ENCODE assay signal across 12 cellular contexts in genomic region chrX:72621163-72621562, GRCh38. TPM values are rescaled to one million over a fixed set of nuclear protein-coding genes. Genes with fewer than 3 reads are reported as not detected.
DNase-seq lines count a peak whose midpoint lies in the region; ATAC-seq and TF ChIP-seq lines count a peak whose summit lies in the region.
"Had no signal": no experiment of that assay in that cellular context is flagged by ENCODE, and none has a peak within 500 bp of the region (broad histone marks: within the 10 kb centered on the region; RNA-seq: fewer than 3 reads in every experiment).

No MANE protein-coding gene starts in this region.

- WGBS in GM23248 (ENCODE audit: low coverage in 1 of 2, low lambda C conversion rate in 2 of 2, missing lambda C conversion rate in 2 of 2), 2 experiments: 33 to 45% methylated on average over 1 of the region's 1 CpG

- H3K36me3 ChIP-seq in Caco-2 (ENCODE audit: control insufficient read depth, insufficient read depth, low read length): no peaks in the 10 kb centered on the region
- no peaks in the 10 kb centered on the region for H3K36me3 ChIP-seq in GM23248 (ENCODE audit: low read depth)
- H3K36me3 ChIP-seq in mucosa of descending colon (ENCODE audit: low read depth): no peaks in the 10 kb centered on the region
- H3K36me3 ChIP-seq: WERI-Rb-1 had no signal

- H3K9me3 ChIP-seq in Caco-2 (no peaks in the 10 kb centered on the region), GM23248 (ENCODE audit: low read depth) (no peaks in the 10 kb centered on the region), mucosa of descending colon (no peaks in the 10 kb centered on the region)

- no peaks in the 10 kb centered on the region for H3K9me3 Mint-ChIP-seq in Caco-2 (ENCODE audit: unreplicated experiment)
- H3K9me3 Mint-ChIP-seq in activated CD4-positive, alpha-beta memory T cell treated with anti-CD3 and anti-CD28 coated beads for 36 hours: peaks cover 6% of the 10 kb centered on the region

- H3K4me1 ChIP-seq in Caco-2: peaks cover 11% of the 10 kb centered on the region; the same call in 1 of the 2 replicates
- peaks cover 27% of the 10 kb centered on the region for H3K4me1 ChIP-seq in GM23248 (ENCODE audit: insufficient read depth)
- no peaks in the 10 kb centered on the region for H3K4me1 ChIP-seq in mucosa of descending colon (ENCODE audit: low read depth)

- H3K36me3 Mint-ChIP-seq in Caco-2 (ENCODE audit: insufficient read depth, unreplicated experiment): no peaks in the 10 kb centered on the region
- peaks cover 5% of the 10 kb centered on the region for H3K36me3 Mint-ChIP-seq in activated CD4-positive, alpha-beta memory T cell treated with anti-CD3 and anti-CD28 coated beads for 36 hours

- peak overlapping the region; percentile 65 for H3K27ac ChIP-seq in GM23248
- H3K27ac ChIP-seq: HL-60, WERI-Rb-1 had no signal

- H3K9me2 ChIP-seq in GM23248 (ENCODE audit: insufficient read depth): no peaks in the 10 kb centered on the region

- H3K4me3 Mint-ChIP-seq in Caco-2 (ENCODE audit: unreplicated experiment): no peak overlapping the region
- peak overlapping the region; percentile 32 for H3K4me3 Mint-ChIP-seq in activated CD4-positive, alpha-beta memory T cell treated with anti-CD3 and anti-CD28 coated beads for 36 hours

- peak overlapping the region; percentile 67 for H3K27ac Mint-ChIP-seq in Caco-2 (ENCODE audit: unreplicated experiment)
- peak overlapping the region; percentile 91 for H3K27ac Mint-ChIP-seq in activated CD4-positive, alpha-beta memory T cell treated with anti-CD3 and anti-CD28 coated beads for 36 hours

- POLR2A ChIA-PET in Caco-2 (lab: Charles Lee): no interaction called here
- POLR2A ChIA-PET in activated CD4-positive, alpha-beta memory T cell treated with anti-CD3 and anti-CD28 coated beads for 36 hours (lab: Charles Lee): interaction anchor here (0.9 to 1.2 kb wide), 4 partner anchors 17 to 1323 kb away, joined by 3 to 9 read pairs (median 4); partner anchors contain the start of genes NAP1L2 and RPS4X

- in situ Hi-C loops in GM23248 (cut with MboI): no loop called here

- peak; percentile 55 for ATAC-seq in mucosa of descending colon

- no peak overlapping the region for H2AFZ ChIP-seq in GM23248

- BruUV-seq in Caco-2 (replicated peaks; lab: Mats Ljungman, UMichigan): no TSS peak

- H3K4me1 Mint-ChIP-seq in Caco-2 (ENCODE audit: low read depth, unreplicated experiment): no peaks in the 10 kb centered on the region
- peaks cover 23% of the 10 kb centered on the region for H3K4me1 Mint-ChIP-seq in activated CD4-positive, alpha-beta memory T cell treated with anti-CD3 and anti-CD28 coated beads for 36 hours (ENCODE audit: low read depth)

- H3K4me2 ChIP-seq in GM23248 (ENCODE audit: unreplicated experiment): peak overlapping the region; percentile 71

- H3K27me3 ChIP-seq in Caco-2 (replicated peaks; ENCODE audit: control insufficient read depth, insufficient read depth, low read length): no peaks in the 10 kb centered on the region
- no peaks in the 10 kb centered on the region for H3K27me3 ChIP-seq in GM23248 (replicated peaks; ENCODE audit: insufficient read depth)

- H3F3A ChIP-seq in GM23248 (ENCODE audit: insufficient read depth): peaks cover 27% of the 10 kb centered on the region

- DNase-seq in Caco-2 (no peak), GM23248 (peak; percentile 6), mucosa of descending colon (no peak), middle frontal gyrus (ENCODE audit: extremely low spot score, low spot score) (no peak), SK-N-DZ (ENCODE audit: low spot score) (no peak), NOMO-1 treated with dmso at 0.1 percent for 144 hours (lab: John Stamatoyannopoulos, UW; ENCODE audit: unreplicated experiment) (no peak)
- no peak for DNase-seq in activated CD4-positive, alpha-beta memory T cell treated with anti-CD3 and anti-CD28 coated beads for 36 hours
- no peak for DNase-seq in stimulated activated CD4-positive, alpha-beta T cell treated with anti-CD3 and anti-CD28 coated beads, Interleukin-2, amount 100 ng/mL, for 48 hours
- DNase-seq: DND-41, NCI-H524 treated with DMSO at 0.1 percent for 48 hours, WERI-Rb-1 had no signal

- CTCF ChIA-PET in Caco-2 (lab: Charles Lee): no interaction called here
- CTCF ChIA-PET in activated CD4-positive, alpha-beta memory T cell treated with anti-CD3 and anti-CD28 coated beads for 36 hours (lab: Charles Lee): interaction anchor here (0.6 to 3.1 kb wide), 4 partner anchors 13 to 315 kb away, joined by 3 to 7 read pairs (median 4); no protein-coding TSS in a partner anchor

- intact Hi-C loops in Caco-2 (cut with micrococcal nuclease; ENCODE audit: unreplicated experiment) (no loop called here), mucosa of descending colon (cut with DNase I, micrococcal nuclease) (no loop called here)
- intact Hi-C loops in activated CD4-positive, alpha-beta memory T cell treated with anti-CD3 and anti-CD28 coated beads for 36 hours (cut with micrococcal nuclease): loop anchor here (1.0 to 10.0 kb wide), 6 partner anchors 17 to 1674 kb away; partner anchors contain the start of genes HDAC8 and RPS4X

- TF ChIP-seq CTCF in Caco-2 (IDR thresholded peaks at IDR 0.05; ENCODE audit: insufficient read depth in 1 of 2, low read depth in 1 of 2, low read length in 1 of 2, severe bottlenecking in 1 of 2, unreplicated experiment in 1 of 2) (no peak), mucosa of descending colon (IDR thresholded peaks at IDR 0.05) (no peak)

- H4K20me1 ChIP-seq in GM23248 (ENCODE audit: insufficient read depth): no peaks in the 10 kb centered on the region

- no peak overlapping the region for H3K9ac ChIP-seq in GM23248

- H3K4me3 ChIP-seq in Caco-2 (ENCODE audit: low read depth, low read length) (no peak overlapping the region), GM23248 (0 out of 2 replicates have a peak overlapping the region, but pooled peaks have one; percentile 48), mucosa of descending colon (no peak overlapping the region)

- no peaks in the 10 kb centered on the region for H3K79me2 ChIP-seq in GM23248 (ENCODE audit: insufficient read depth)

- no peaks in the 10 kb centered on the region for H3K27me3 Mint-ChIP-seq in Caco-2 (ENCODE audit: insufficient read depth, unreplicated experiment)
- peaks cover 8% of the 10 kb centered on the region for H3K27me3 Mint-ChIP-seq in activated CD4-positive, alpha-beta memory T cell treated with anti-CD3 and anti-CD28 coated beads for 36 hours

RNA-seq across cellular contexts. Expression of gene HDAC8, which starts 48.5 kb away (rescaled TPM):
- total RNA-seq in Caco-2 (2022) (26.2 and 26.6 TPM in 2 replicates), mucosa of descending colon (10 to 100 TPM; 24.4 to 29.4 (median 28.5) TPM)
- total RNA-seq in GM23248 (2014; rRNA removed; shearing (Covaris generic)): 19.2 and 20.0 TPM in 2 replicates
- 20.4 and 21.4 TPM in 2 replicates for polyA plus RNA-seq in GM23248 (2016; fragmentation: Nextera tagmentation; extraction: Ambion mirVana)
- total RNA-seq in activated CD4-positive, alpha-beta memory T cell treated with anti-CD3 and anti-CD28 coated beads for 36 hours: 10 to 100 TPM; 17.9 to 19.7 TPM
- 34.5 and 40.5 TPM in 2 replicates for polyA plus RNA-seq in SK-N-DZ (2014; cell fraction: cytosol; rRNA removed)
- 24.0 and 24.5 TPM in 2 replicates for polyA plus RNA-seq in SK-N-DZ (2014; cell fraction: nucleus; rRNA removed)
